1 cellular context compared by ENCODE assay signal in the genomic region with DNA sequence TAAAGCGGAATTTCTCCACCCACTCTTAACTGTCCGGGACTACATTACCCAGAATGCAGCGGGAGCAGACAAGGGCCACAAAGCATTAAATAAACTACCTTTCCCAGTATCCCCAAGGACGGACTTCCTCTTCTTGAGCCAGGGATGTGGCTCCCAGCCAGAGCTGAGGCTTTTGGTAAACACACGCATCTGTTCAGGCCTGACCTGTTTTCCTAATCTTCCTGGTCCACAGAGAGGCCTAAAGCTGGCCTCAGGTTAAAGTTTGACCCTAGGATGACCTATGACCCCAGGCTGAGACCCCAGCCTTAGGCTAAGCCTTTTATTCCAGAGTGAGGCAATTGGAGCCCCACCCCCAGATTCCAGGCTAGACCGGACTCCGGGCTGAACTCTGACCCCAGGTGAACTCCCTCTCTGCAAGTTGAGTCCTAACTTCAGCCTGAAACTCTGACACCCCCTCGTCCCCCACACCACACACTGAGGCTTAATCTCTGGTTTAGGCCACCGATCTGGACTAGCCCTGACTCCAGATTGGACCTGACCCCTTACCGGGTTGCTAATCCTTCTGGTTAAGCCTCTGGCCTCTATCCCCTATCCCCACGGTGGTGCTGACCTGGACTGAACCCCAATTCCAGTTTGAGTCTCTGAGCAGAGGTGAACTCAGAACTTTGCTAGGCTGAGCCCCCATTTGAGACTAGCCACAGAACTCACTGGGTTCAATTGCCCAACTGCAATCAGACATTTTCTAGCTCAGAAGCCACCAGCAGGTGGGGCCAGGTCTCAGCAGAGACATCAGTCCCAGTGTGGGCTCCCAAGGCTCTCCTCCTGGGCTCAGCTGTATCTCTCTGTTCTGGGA.
TF ChIP-seq lines count a peak whose summit lies in the region.

No MANE protein-coding gene starts in this region.

TF ChIP-seq in SK-N-SH, 30 proteins besides CTCF, POLR2A, EP300 and RAD21 (continued from another document):
- no peak for TF ChIP-seq SIN3A (IDR thresholded peaks at IDR 0.05; ENCODE audit: borderline replicate concordance, low read depth, low read length)
- TF ChIP-seq, protein P1, sequence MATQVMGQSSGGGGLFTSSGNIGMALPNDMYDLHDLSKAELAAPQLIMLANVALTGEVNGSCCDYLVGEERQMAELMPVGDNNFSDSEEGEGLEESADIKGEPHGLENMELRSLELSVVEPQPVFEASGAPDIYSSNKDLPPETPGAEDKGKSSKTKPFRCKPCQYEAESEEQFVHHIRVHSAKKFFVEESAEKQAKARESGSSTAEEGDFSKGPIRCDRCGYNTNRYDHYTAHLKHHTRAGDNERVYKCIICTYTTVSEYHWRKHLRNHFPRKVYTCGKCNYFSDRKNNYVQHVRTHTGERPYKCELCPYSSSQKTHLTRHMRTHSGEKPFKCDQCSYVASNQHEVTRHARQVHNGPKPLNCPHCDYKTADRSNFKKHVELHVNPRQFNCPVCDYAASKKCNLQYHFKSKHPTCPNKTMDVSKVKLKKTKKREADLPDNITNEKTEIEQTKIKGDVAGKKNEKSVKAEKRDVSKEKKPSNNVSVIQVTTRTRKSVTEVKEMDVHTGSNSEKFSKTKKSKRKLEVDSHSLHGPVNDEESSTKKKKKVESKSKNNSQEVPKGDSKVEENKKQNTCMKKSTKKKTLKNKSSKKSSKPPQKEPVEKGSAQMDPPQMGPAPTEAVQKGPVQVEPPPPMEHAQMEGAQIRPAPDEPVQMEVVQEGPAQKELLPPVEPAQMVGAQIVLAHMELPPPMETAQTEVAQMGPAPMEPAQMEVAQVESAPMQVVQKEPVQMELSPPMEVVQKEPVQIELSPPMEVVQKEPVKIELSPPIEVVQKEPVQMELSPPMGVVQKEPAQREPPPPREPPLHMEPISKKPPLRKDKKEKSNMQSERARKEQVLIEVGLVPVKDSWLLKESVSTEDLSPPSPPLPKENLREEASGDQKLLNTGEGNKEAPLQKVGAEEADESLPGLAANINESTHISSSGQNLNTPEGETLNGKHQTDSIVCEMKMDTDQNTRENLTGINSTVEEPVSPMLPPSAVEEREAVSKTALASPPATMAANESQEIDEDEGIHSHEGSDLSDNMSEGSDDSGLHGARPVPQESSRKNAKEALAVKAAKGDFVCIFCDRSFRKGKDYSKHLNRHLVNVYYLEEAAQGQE (IDR thresholded peaks at IDR 0.05; ENCODE audit: low read depth, low read length), result no peak
- TF ChIP-seq JUND (IDR thresholded peaks at IDR 0.05), result no peak
- TF ChIP-seq CHD2 (IDR thresholded peaks at IDR 0.05; ENCODE audit: low read length, partially characterized antibody), result peak; percentile 73
- no peak for TF ChIP-seq RCOR1 (IDR thresholded peaks at IDR 0.05; ENCODE audit: low read length)
- no peak for TF ChIP-seq RXRA (IDR thresholded peaks at IDR 0.05; ENCODE audit: borderline replicate concordance, low read depth)
- TF ChIP-seq NRF1 (IDR thresholded peaks at IDR 0.05; ENCODE audit: low read depth, low read length), result no peak
- no peak for TF ChIP-seq MEF2A (IDR thresholded peaks at IDR 0.05; ENCODE audit: borderline replicate concordance, low read depth)
- TF ChIP-seq, protein P2, sequence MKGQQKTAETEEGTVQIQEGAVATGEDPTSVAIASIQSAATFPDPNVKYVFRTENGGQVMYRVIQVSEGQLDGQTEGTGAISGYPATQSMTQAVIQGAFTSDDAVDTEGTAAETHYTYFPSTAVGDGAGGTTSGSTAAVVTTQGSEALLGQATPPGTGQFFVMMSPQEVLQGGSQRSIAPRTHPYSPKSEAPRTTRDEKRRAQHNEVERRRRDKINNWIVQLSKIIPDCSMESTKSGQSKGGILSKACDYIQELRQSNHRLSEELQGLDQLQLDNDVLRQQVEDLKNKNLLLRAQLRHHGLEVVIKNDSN (IDR thresholded peaks at IDR 0.05; ENCODE audit: borderline replicate concordance, low read depth), result no peak
- no peak for TF ChIP-seq FOSL2 (IDR thresholded peaks at IDR 0.05; ENCODE audit: borderline replicate concordance, low read depth)
- TF ChIP-seq MXI1 (IDR thresholded peaks at IDR 0.05; ENCODE audit: low read depth, low read length), result no peak
- no peak for TF ChIP-seq TCF12 (IDR thresholded peaks at IDR 0.05)
- peak; percentile 80 for TF ChIP-seq SMC3 (IDR thresholded peaks at IDR 0.05; ENCODE audit: low read depth, low read length)
- TF ChIP-seq, protein P3, sequence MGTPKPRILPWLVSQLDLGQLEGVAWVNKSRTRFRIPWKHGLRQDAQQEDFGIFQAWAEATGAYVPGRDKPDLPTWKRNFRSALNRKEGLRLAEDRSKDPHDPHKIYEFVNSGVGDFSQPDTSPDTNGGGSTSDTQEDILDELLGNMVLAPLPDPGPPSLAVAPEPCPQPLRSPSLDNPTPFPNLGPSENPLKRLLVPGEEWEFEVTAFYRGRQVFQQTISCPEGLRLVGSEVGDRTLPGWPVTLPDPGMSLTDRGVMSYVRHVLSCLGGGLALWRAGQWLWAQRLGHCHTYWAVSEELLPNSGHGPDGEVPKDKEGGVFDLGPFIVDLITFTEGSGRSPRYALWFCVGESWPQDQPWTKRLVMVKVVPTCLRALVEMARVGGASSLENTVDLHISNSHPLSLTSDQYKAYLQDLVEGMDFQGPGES (IDR thresholded peaks at IDR 0.05; ENCODE audit: low read depth, low read length), result no peak
- TF ChIP-seq TAF1 (IDR thresholded peaks at IDR 0.05; ENCODE audit: borderline replicate concordance, low read depth, low read length), result no peak
